Comparison of ENCODE assay signal across 10 cellular contexts in genomic region chr5:61450880-61451279, GRCh38.
A peak's percentile ranks its signal among the peaks of the same experiment; 100 is the strongest.
DNase-seq lines count a peak whose midpoint lies in the region; ATAC-seq and TF ChIP-seq lines count a peak whose summit lies in the region.
"Had no signal": no experiment of that assay in that cellular context is flagged by ENCODE, and none has a peak within 500 bp of the region (broad histone marks: within the 10 kb centered on the region; RNA-seq: fewer than 3 reads in every experiment).

No MANE protein-coding gene starts in this region.

- TF ChIP-seq CTCF in AG09309 (IDR thresholded peaks at IDR 0.05; ENCODE audit: control insufficient read depth, insufficient read depth, low read depth, low read length, missing control alignments) (no peak), body of pancreas (IDR thresholded peaks at IDR 0.05) (no peak), mesothelial cell of epicardium (IDR thresholded peaks at IDR 0.05; ENCODE audit: unreplicated experiment) (no peak), GM20000 (IDR thresholded peaks at IDR 0.05; ENCODE audit: extremely low read depth, missing control alignments) (no peak), GM13977 (IDR thresholded peaks at IDR 0.05; ENCODE audit: extremely low read depth, insufficient read depth, missing control alignments) (no peak)

- intact Hi-C loops in body of pancreas (cut with DNase I): no loop called here

- no peaks in the 10 kb centered on the region for H3K36me3 ChIP-seq in body of pancreas (replicated peaks in 1 of 2; ENCODE audit: insufficient read depth in 1 of 2, low read depth in 2 of 2)

- TF ChIP-seq POLR2A in body of pancreas (IDR thresholded peaks at IDR 0.05): no peak

- DNase-seq in AG09309 (ENCODE audit: low read depth): peak; percentile 55
- DNase-seq in NCI-H128 (lab: John Stamatoyannopoulos, UW; ENCODE audit: unreplicated experiment): peak; percentile 25
- DNase-seq in body of pancreas: peak; percentile 26 to 51 (median 44)
- no peak for DNase-seq in mesothelial cell of epicardium (ENCODE audit: low spot score in 2 of 2, unreplicated experiment in 2 of 2)
- no peak for DNase-seq in middle frontal gyrus (ENCODE audit: extremely low spot score, low spot score)
- no peak for DNase-seq in GM20000 (ENCODE audit: low spot score)
- DNase-seq in GM13977 (ENCODE audit: low spot score): no peak
- DNase-seq: activated CD8-positive, alpha-beta memory T cell treated with anti-CD3 and anti-CD28 coated beads, Interleukin-2, amount 10 ng/mL, durations not matched to agents 7 days and 5 days had no signal

- ATAC-seq in body of pancreas (no peak), HG02981 (IDR thresholded peaks at IDR 0.05; ENCODE audit: unreplicated experiment) (no peak)
- ATAC-seq: activated CD8-positive, alpha-beta memory T cell treated with anti-CD3 and anti-CD28 coated beads, Interleukin-2, amount 10 ng/mL, durations not matched to agents 7 days and 5 days had no signal

- no peak overlapping the region for H3K4me3 Mint-ChIP-seq in mesothelial cell of epicardium
- H3K4me3 Mint-ChIP-seq: activated CD8-positive, alpha-beta memory T cell treated with anti-CD3 and anti-CD28 coated beads, Interleukin-2, amount 10 ng/mL, durations not matched to agents 7 days and 5 days; memory B cell had no signal

- peak overlapping the region; percentile 71 for H3K27ac Mint-ChIP-seq in mesothelial cell of epicardium
- H3K27ac Mint-ChIP-seq: activated CD8-positive, alpha-beta memory T cell treated with anti-CD3 and anti-CD28 coated beads, Interleukin-2, amount 10 ng/mL, durations not matched to agents 7 days and 5 days; memory B cell had no signal

- H3K4me1 ChIP-seq in body of pancreas: peaks cover 26% of the 10 kb centered on the region

- peaks cover 28% of the 10 kb centered on the region for H3K9me3 Mint-ChIP-seq in mesothelial cell of epicardium

- H3K4me1 Mint-ChIP-seq in mesothelial cell of epicardium: peaks cover 18% of the 10 kb centered on the region
- H3K4me1 Mint-ChIP-seq: activated CD8-positive, alpha-beta memory T cell treated with anti-CD3 and anti-CD28 coated beads, Interleukin-2, amount 10 ng/mL, durations not matched to agents 7 days and 5 days had no signal

- H3K36me3 Mint-ChIP-seq in mesothelial cell of epicardium: peaks cover 30% of the 10 kb centered on the region

- H3K27ac ChIP-seq in body of pancreas: peak overlapping the region in 3 of 4 donors; percentile 21 to 84 (median 53)

- H3K4me3 ChIP-seq in AG09309 (ENCODE audit: control insufficient read depth, low read depth, low read length) (no peak overlapping the region), body of pancreas (no peak overlapping the region)

- no peaks in the 10 kb centered on the region for H3K9me3 ChIP-seq in body of pancreas

- H3K27me3 Mint-ChIP-seq in mesothelial cell of epicardium (ENCODE audit: low read depth): no peaks in the 10 kb centered on the region
- H3K27me3 Mint-ChIP-seq: activated CD8-positive, alpha-beta memory T cell treated with anti-CD3 and anti-CD28 coated beads, Interleukin-2, amount 10 ng/mL, durations not matched to agents 7 days and 5 days; memory B cell had no signal

- no peaks in the 10 kb centered on the region for H3K27me3 ChIP-seq in body of pancreas

- in situ Hi-C loops in GM13977 (cut with MboI; ENCODE audit: low pct_unique_long_range_greater_than_20kb, low sequenced_read_pairs, unreplicated experiment): no loop called here

Comparison
In these comparisons a context has a peak if more than half of its experiments do, and no peak if none do; other contexts are left out.
1. DNase-seq: peak in AG09309 (single experiment), NCI-H128 (single experiment) and body of pancreas (4 of 4); none in mesothelial cell of epicardium (0 of 2), middle frontal gyrus (single experiment), GM20000 (single experiment) and GM13977 (single experiment).